In genomic region chr16:10070591-10070990, GRCh38 we compare ENCODE assay signal across 21 cellular contexts.
DNase-seq lines count a peak whose midpoint lies in the region; ATAC-seq and TF ChIP-seq lines count a peak whose summit lies in the region.
"Had no signal": no experiment of that assay in that cellular context is flagged by ENCODE, and none has a peak within 500 bp of the region (broad histone marks: within the 10 kb centered on the region; RNA-seq: fewer than 3 reads in every experiment).

No MANE protein-coding gene starts in this region.

- ATAC-seq in GM21515 (IDR thresholded peaks at IDR 0.05; ENCODE audit: unreplicated experiment), result no peak
- ATAC-seq: A549, HCT116 had no signal

- H3K4me1 Mint-ChIP-seq in glutamatergic neuron (ENCODE audit: low read depth, unreplicated experiment), result peaks cover 38% of the 10 kb centered on the region

- peak; percentile 6 for DNase-seq in DMS 273 (lab: John Stamatoyannopoulos, UW; ENCODE audit: unreplicated experiment)
- DNase-seq in DMS 273 treated with DMSO at 0.1 percent for 48 hours (lab: John Stamatoyannopoulos, UW), result no peak
- DNase-seq in glutamatergic neuron, result no peak
- DNase-seq in T-helper 2 cell, result no peak
- DNase-seq in SIG-M5 (lab: John Stamatoyannopoulos, UW), result no peak
- DNase-seq: AML-193; Caco-2; CD4-positive, alpha-beta T cell; DMS53; DND-41; EL; GOT3; H7; HFFc6 had no signal

- no peak for TF ChIP-seq CTCF in glutamatergic neuron (IDR thresholded peaks at IDR 0.05; ENCODE audit: partially characterized antibody, unreplicated experiment)

- H3K27me3 Mint-ChIP-seq in glutamatergic neuron (ENCODE audit: unreplicated experiment), result peaks cover 12% of the 10 kb centered on the region

- peak overlapping the region; percentile 22 for H3K27ac ChIP-seq in angular gyrus (ENCODE audit: low read depth, low read length)
- H3K27ac ChIP-seq: 22Rv1, A549, C4-2B, HL-60 had no signal

- H3K4me3 Mint-ChIP-seq in glutamatergic neuron (ENCODE audit: unreplicated experiment), result peak overlapping the region; percentile 18
- H3K4me3 Mint-ChIP-seq: CD4-positive, alpha-beta T cell; HFFc6 had no signal

- H3K36me3 Mint-ChIP-seq in glutamatergic neuron (ENCODE audit: unreplicated experiment), result peaks cover 10% of the 10 kb centered on the region

- no peak overlapping the region for H3K27ac Mint-ChIP-seq in glutamatergic neuron (ENCODE audit: unreplicated experiment)
- H3K27ac Mint-ChIP-seq: CD4-positive, alpha-beta T cell; HFFc6 had no signal

- peaks cover 20% of the 10 kb centered on the region for H3K9me3 Mint-ChIP-seq in glutamatergic neuron (ENCODE audit: unreplicated experiment)
- H3K9me3 Mint-ChIP-seq: HFFc6 had no signal
